In genomic region chr16:11915644-11916523, GRCh38 we compare ENCODE assay signal across 8 cellular contexts. TPM values are rescaled to one million over a fixed set of nuclear protein-coding genes. Genes with fewer than 3 reads are reported as not detected.
A peak's percentile ranks its signal among the peaks of the same experiment; 100 is the strongest.
DNase-seq lines count a peak whose midpoint lies in the region; ATAC-seq and TF ChIP-seq lines count a peak whose summit lies in the region.

GSPT1 (minus strand) TSS chr16:11915956; CDS start chr16:11915720, 236 bp downstream.

- no peaks in the 10 kb centered on the region for H3K27me3 Mint-ChIP-seq in activated naive CD8-positive, alpha-beta T cell treated with anti-CD3 and anti-CD28 coated beads, Interleukin-2, amount 50 U/mL, for 24 hours

- TF ChIP-seq CTCF in GM12873 (IDR thresholded peaks at IDR 0.05; ENCODE audit: insufficient read depth, low read depth, low read length, missing control alignments) (peak; percentile 39), parathyroid adenoma (IDR thresholded peaks at IDR 0.05) (peak; percentile 14), tibial nerve (IDR thresholded peaks at IDR 0.05) (peak in 3 of 5 experiments; percentile 22 to 87 (median 83))

- H3K4me3 ChIP-seq in parathyroid adenoma (ENCODE audit: low read depth, low read length) (peak within 1 kb of the TSS; percentile 79), tibial nerve (peak within 1 kb of the TSS; percentile 83 to 87 (median 86))

- H3K9me3 ChIP-seq in parathyroid adenoma (ENCODE audit: control insufficient read depth, low read length), result no peaks in the 10 kb centered on the region
- H3K9me3 ChIP-seq in tibial nerve, result no peaks in the 10 kb centered on the region

- peak within 1 kb of the TSS; percentile 78 for H3K27ac ChIP-seq in parathyroid adenoma
- peak within 1 kb of the TSS; percentile 67 to 95 (median 93) for H3K27ac ChIP-seq in tibial nerve

- DNase-seq in NCI-H1417 treated with DMSO at 0.1 percent for 48 hours (lab: John Stamatoyannopoulos, UW) (peak; percentile 91), SW480 (ENCODE audit: low spot score) (peak; percentile 97), Right ventricle myocardium superior (peak; percentile 99), tibial nerve (ENCODE audit: low spot score in 2 of 2) (peak; percentile 98)
- DNase-seq in activated naive CD8-positive, alpha-beta T cell treated with anti-CD3 and anti-CD28 coated beads, Interleukin-2, amount 50 U/mL, for 24 hours, result peak; percentile 99

- peak; percentile 97 for TF ChIP-seq EP300 in tibial nerve (IDR thresholded peaks at IDR 0.05)

- H3K36me3 Mint-ChIP-seq in activated naive CD8-positive, alpha-beta T cell treated with anti-CD3 and anti-CD28 coated beads, Interleukin-2, amount 50 U/mL, for 24 hours (ENCODE audit: low read depth), result peaks cover 27% of the 10 kb centered on the region

- peak within 1 kb of the TSS; percentile 98 for H3K4me2 ChIP-seq in parathyroid adenoma (ENCODE audit: low read length)

- 1% methylated on average over 31 to 61 of the region's 84 CpGs for WGBS in tibial nerve, 2 donors

- TF ChIP-seq POLR2A in tibial nerve (IDR thresholded peaks at IDR 0.05), result peak; percentile 30 to 83

- H3K4me1 ChIP-seq in parathyroid adenoma (peaks cover 11% of the 10 kb centered on the region), tibial nerve (peaks cover 0 to 41% (median 16%) of the 10 kb centered on the region in 4 donors)

- intact Hi-C loops in Right ventricle myocardium superior (cut with DNase I), result no loop called here

- peak within 1 kb of the TSS; percentile 90 for H3K4me3 Mint-ChIP-seq in activated naive CD8-positive, alpha-beta T cell treated with anti-CD3 and anti-CD28 coated beads, Interleukin-2, amount 50 U/mL, for 24 hours

- ATAC-seq in HG02759 (IDR thresholded peaks at IDR 0.05; ENCODE audit: unreplicated experiment) (peak; percentile 88), Right ventricle myocardium superior (ENCODE audit: poor library complexity) (peak; percentile 97)
- peak; percentile 88 for ATAC-seq in activated naive CD8-positive, alpha-beta T cell treated with anti-CD3 and anti-CD28 coated beads, Interleukin-2, amount 50 U/mL, for 24 hours

- H3K27ac Mint-ChIP-seq in activated naive CD8-positive, alpha-beta T cell treated with anti-CD3 and anti-CD28 coated beads, Interleukin-2, amount 50 U/mL, for 24 hours, result peak within 1 kb of the TSS; percentile 94

- peaks cover 41% of the 10 kb centered on the region for H3K4me1 Mint-ChIP-seq in activated naive CD8-positive, alpha-beta T cell treated with anti-CD3 and anti-CD28 coated beads, Interleukin-2, amount 50 U/mL, for 24 hours

- no peaks in the 10 kb centered on the region for H3K9me3 Mint-ChIP-seq in activated naive CD8-positive, alpha-beta T cell treated with anti-CD3 and anti-CD28 coated beads, Interleukin-2, amount 50 U/mL, for 24 hours

- H3K27me3 ChIP-seq in parathyroid adenoma (ENCODE audit: control insufficient read depth, insufficient read depth, low read length) (no peaks in the 10 kb centered on the region), tibial nerve (no peaks in the 10 kb centered on the region)

- peak within 1 kb of the TSS; percentile 95 for H2AFZ ChIP-seq in parathyroid adenoma

- H3K79me2 ChIP-seq in parathyroid adenoma, result peaks cover 28% of the 10 kb centered on the region

- H3K9ac ChIP-seq in parathyroid adenoma, result peak within 1 kb of the TSS; percentile 34

- H3K36me3 ChIP-seq in parathyroid adenoma (ENCODE audit: control insufficient read depth, insufficient read depth, low read length) (no peaks in the 10 kb centered on the region), tibial nerve (no peaks in the 10 kb centered on the region)

RNA-seq across cellular contexts. Expression of gene GSPT1, which starts in this region (rescaled TPM):
- total RNA-seq in Right ventricle myocardium superior, result 88.3 TPM
- total RNA-seq in tibial nerve, result 10 to 100 TPM; 43.2 to 49.8 (median 46.2) TPM

Comparison
In these comparisons a context has a peak if more than half of its experiments do, and no peak if none do; other contexts are left out.
1. Peak in every context shown above with its lines: DNase-seq, ATAC-seq, H3K4me3 ChIP-seq and H3K27ac ChIP-seq.
2. CTCF ChIP-seq: peak in every context shown above with its lines; median percentile 83 in tibial nerve; 39 in GM12873; 14 in parathyroid adenoma.